ENCODE assay signal across 8 cellular contexts in the genomic region with DNA sequence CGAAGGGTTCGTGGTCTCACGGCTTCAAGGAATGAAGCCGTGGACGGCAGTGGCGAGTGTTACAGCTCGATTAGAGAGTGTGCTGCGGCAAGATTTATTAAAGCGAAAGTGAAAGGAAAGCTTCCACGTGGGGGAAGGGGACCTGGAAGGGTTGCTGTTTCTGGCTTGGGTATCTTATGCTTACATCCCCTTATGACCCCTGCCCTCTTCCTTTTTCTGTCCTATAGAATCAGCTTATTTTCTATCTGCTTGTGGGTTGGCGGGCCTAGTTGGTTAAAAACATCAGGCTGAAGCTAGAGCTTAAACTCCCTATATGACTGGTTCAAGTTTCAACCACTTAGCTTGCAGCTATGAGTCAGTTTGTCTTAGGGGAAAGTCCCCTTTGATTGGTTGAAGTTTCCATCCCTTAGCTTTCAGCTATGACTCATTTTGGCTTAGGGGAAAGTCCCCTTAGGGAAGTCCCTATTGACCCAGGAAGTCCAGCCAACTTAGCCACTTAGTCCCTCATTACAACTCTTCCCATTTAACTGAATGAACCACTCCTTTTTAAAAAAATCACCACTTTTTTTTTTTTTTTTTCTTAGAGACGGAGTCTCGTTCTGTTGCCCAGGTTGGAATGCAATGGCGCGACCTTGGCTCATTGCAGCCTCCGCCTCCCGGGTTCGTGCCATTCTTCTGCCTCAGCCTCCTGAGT.
DNase-seq lines count a peak whose midpoint lies in the region; ATAC-seq and TF ChIP-seq lines count a peak whose summit lies in the region.

No MANE protein-coding gene starts in this region.

- H3K4me1 ChIP-seq in MM.1S (ENCODE audit: low read length) (peaks cover 11% of the 10 kb centered on the region), aorta (ENCODE audit: control insufficient read depth in 1 of 2, insufficient read depth in 2 of 2, low read length in 2 of 2) (no peaks in the 10 kb centered on the region)

- WGBS in aorta, 2 donors = 62 to 76% methylated on average over 18 of the region's 18 CpGs

- H3K4me2 ChIP-seq in MM.1S (ENCODE audit: low read depth, low read length) = peak overlapping the region; percentile 79; the same call in 1 of the 2 replicates

- peaks cover 18% of the 10 kb centered on the region for H3F3A ChIP-seq in MM.1S (ENCODE audit: insufficient read depth, low read length)

- no peaks in the 10 kb centered on the region for H3K27me3 Mint-ChIP-seq in natural killer cell (ENCODE audit: low read depth in 2 of 2)

- H3K27ac ChIP-seq in MM.1S (ENCODE audit: low read length) (peak overlapping the region; percentile 97), aorta (ENCODE audit: low read depth in 1 of 2, low read length in 2 of 2) (no peak overlapping the region)

- no peak overlapping the region for H2AFZ ChIP-seq in MM.1S (ENCODE audit: low read length)

- peaks cover 22% of the 10 kb centered on the region for H3K79me2 ChIP-seq in MM.1S (ENCODE audit: low read length)

- H3K9me3 ChIP-seq in MM.1S (replicated peaks; ENCODE audit: insufficient read depth, low read length) = no peaks in the 10 kb centered on the region
- H3K9me3 ChIP-seq in aorta (ENCODE audit: control insufficient read depth, low read length) = no peaks in the 10 kb centered on the region

- H3K27ac Mint-ChIP-seq in natural killer cell = peak overlapping the region; percentile 69 to 72

- peaks cover 0 to 6% of the 10 kb centered on the region in 2 donors for H3K4me1 Mint-ChIP-seq in natural killer cell

- ATAC-seq in GM18499 (IDR thresholded peaks at IDR 0.05; ENCODE audit: insufficient read depth, unreplicated experiment) (peak; percentile 86), natural killer cell (peak; percentile 56 to 75 (median 58)), aorta (ENCODE audit: low FRiP score) (no peak)

- no peaks in the 10 kb centered on the region for H4K20me1 ChIP-seq in MM.1S (ENCODE audit: insufficient read depth, low read length)

- H3K4me3 Mint-ChIP-seq in natural killer cell = peak overlapping the region; percentile 65

- peak; percentile 23 for DNase-seq in HCEC 1CT
- peak; percentile 94 for DNase-seq in MM.1S
- DNase-seq in activated T-helper 1 cell treated with Interleukin-2 at 50 U/mL for 16 hours (ENCODE audit: low read depth) = peak; percentile 14
- DNase-seq in natural killer cell = no peak
- DNase-seq in aorta = no peak
- DNase-seq in head of caudate nucleus = no peak
- DNase-seq in NCI-H226 = no peak

- intact Hi-C loops in natural killer cell (cut with micrococcal nuclease) (no loop called here), aorta (cut with DNase I) (no loop called here), head of caudate nucleus (cut with DNase I) (no loop called here)

- no peaks in the 10 kb centered on the region for H3K9me2 ChIP-seq in MM.1S (replicated peaks; ENCODE audit: insufficient read depth, low read length)

- H3K9me3 Mint-ChIP-seq in natural killer cell = peaks cover 7 to 18% of the 10 kb centered on the region in 2 donors

- H3K4me3 ChIP-seq in MM.1S (ENCODE audit: low read length) (peak overlapping the region; percentile 56), aorta (ENCODE audit: low read length in 2 of 2) (no peak overlapping the region)

- H3K9ac ChIP-seq in MM.1S (ENCODE audit: low read length) = peak overlapping the region; percentile 77

- no peaks in the 10 kb centered on the region for H3K36me3 Mint-ChIP-seq in natural killer cell

- H3K36me3 ChIP-seq in MM.1S (replicated peaks; ENCODE audit: insufficient read depth, low read length) (0 out of 2 replicates have a peak, but pooled peaks cover 3% of the 10 kb centered on the region), aorta (ENCODE audit: control insufficient read depth in 1 of 2, insufficient read depth in 2 of 2, low read length in 1 of 2) (no peaks in the 10 kb centered on the region)

- TF ChIP-seq CTCF in MM.1S (IDR thresholded peaks at IDR 0.05; ENCODE audit: low read length) (no peak), natural killer cell (IDR thresholded peaks at IDR 0.05) (no peak)

- no peaks in the 10 kb centered on the region for H3K27me3 ChIP-seq in MM.1S (replicated peaks; ENCODE audit: insufficient read depth, low read length)
- H3K27me3 ChIP-seq in aorta (ENCODE audit: control insufficient read depth in 1 of 2, insufficient read depth in 2 of 2, low read length in 1 of 2) = no peaks in the 10 kb centered on the region

Comparison
In these comparisons a context has a peak if more than half of its experiments do, and no peak if none do; other contexts are left out.
1. DNase-seq: peak in HCEC 1CT (single experiment), MM.1S (single experiment) and activated T-helper 1 cell treated with Interleukin-2 at 50 U/mL for 16 hours (single experiment); none in natural killer cell (single experiment), aorta (0 of 2), head of caudate nucleus (0 of 42) and NCI-H226 (single experiment).